Comparison of ENCODE assay signal across 19 cellular contexts in the genomic region with DNA sequence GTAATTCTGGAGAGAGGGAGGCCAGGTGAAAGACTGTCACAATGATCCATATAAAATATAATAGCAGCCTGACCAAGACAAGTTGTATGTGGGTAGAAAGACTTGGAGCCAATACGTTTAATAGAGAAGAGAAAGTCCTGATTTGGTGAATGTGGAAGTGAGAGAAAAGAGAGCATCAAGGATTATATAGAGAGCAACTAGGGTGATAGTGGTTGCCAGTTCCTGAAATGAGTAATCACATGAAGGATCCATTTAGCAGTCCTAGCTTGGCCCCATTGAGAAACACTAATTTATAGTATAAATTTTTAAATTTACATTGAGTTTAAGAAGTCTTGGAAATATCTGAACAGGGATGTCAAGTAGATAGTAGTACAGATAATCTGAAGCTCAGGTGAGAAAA.
A peak's percentile ranks its signal among the peaks of the same experiment; 100 is the strongest.
DNase-seq lines count a peak whose midpoint lies in the region; ATAC-seq and TF ChIP-seq lines count a peak whose summit lies in the region.
"Had no signal": no experiment of that assay in that cellular context is flagged by ENCODE, and none has a peak within 500 bp of the region (broad histone marks: within the 10 kb centered on the region; RNA-seq: fewer than 3 reads in every experiment).

No MANE protein-coding gene starts in this region.

- H3K27ac Mint-ChIP-seq in WTC11: no peak overlapping the region
- H3K27ac Mint-ChIP-seq: B cell; CD4-positive, alpha-beta T cell; CD8-positive, alpha-beta T cell had no signal

- no peak for DNase-seq in WTC11 (ENCODE audit: low spot score)
- no peak for DNase-seq in HAP-1 (ENCODE audit: low spot score in 2 of 2)
- no peak for DNase-seq in COR-L47 (lab: John Stamatoyannopoulos, UW)
- DNase-seq: AML-193; CD4-positive, alpha-beta T cell; CD8-positive, alpha-beta T cell; DMS 273 treated with DMSO at 0.1 percent for 48 hours; DMS153; DMS53; DMS79; DND-41; EL; GDM1 had no signal

- no peaks in the 10 kb centered on the region for H3K4me1 Mint-ChIP-seq in WTC11
- H3K4me1 Mint-ChIP-seq: B cell had no signal

- H3K4me1 ChIP-seq in HAP-1: no peaks in the 10 kb centered on the region
- H3K4me1 ChIP-seq: A549; BLaER1 treated with 17β-estradiol and CSF1 and Interleukin-3, amounts not matched to agents 10 nM and 100 nM had no signal

- H3K4me3 ChIP-seq in HAP-1: no peak overlapping the region
- H3K4me3 ChIP-seq: A549; BLaER1 treated with 17β-estradiol and CSF1 and Interleukin-3, amounts not matched to agents 10 nM and 100 nM; GM12878 had no signal

- H3K27me3 ChIP-seq in HAP-1 (ENCODE audit: low read depth): no peaks in the 10 kb centered on the region
- H3K27me3 ChIP-seq: BLaER1 treated with 17β-estradiol and CSF1 and Interleukin-3, amounts not matched to agents 10 nM and 100 nM had no signal

- H3K36me3 ChIP-seq in HAP-1 (replicated peaks): 0 out of 2 replicates have a peak, but pooled peaks cover 5% of the 10 kb centered on the region

- H3K27me3 Mint-ChIP-seq in WTC11 (ENCODE audit: low read depth): no peaks in the 10 kb centered on the region
- H3K27me3 Mint-ChIP-seq: B cell; CD4-positive, alpha-beta T cell had no signal

- in situ Hi-C loops in HAP-1 (cut with MboI; ENCODE audit: low sequenced_read_pairs): no loop called here

- H3K36me3 Mint-ChIP-seq in WTC11: peaks cover 8% of the 10 kb centered on the region
- H3K36me3 Mint-ChIP-seq: CD8-positive, alpha-beta T cell had no signal

- no peak overlapping the region for H3K4me3 Mint-ChIP-seq in WTC11
- H3K4me3 Mint-ChIP-seq: B cell; CD4-positive, alpha-beta T cell; CD8-positive, alpha-beta T cell had no signal

- peak; percentile 74 for ATAC-seq in GM18502 (IDR thresholded peaks at IDR 0.05; ENCODE audit: poor library complexity, unreplicated experiment)
- peak; percentile 42 for ATAC-seq in HG02885 (IDR thresholded peaks at IDR 0.05; ENCODE audit: poor library complexity, unreplicated experiment)
- no peak for ATAC-seq in WTC11
- ATAC-seq: A549; CD8-positive, alpha-beta T cell; GM12878 had no signal

- no peaks in the 10 kb centered on the region for H3K9me3 Mint-ChIP-seq in WTC11
- H3K9me3 Mint-ChIP-seq: CD4-positive, alpha-beta T cell; CD8-positive, alpha-beta T cell had no signal

- TF ChIP-seq CTCF in WTC11 (IDR thresholded peaks at IDR 0.05): no peak

- CTCF ChIA-PET in WTC11 (lab: Charles Lee): no interaction called here

- no peaks in the 10 kb centered on the region for H3K9me3 ChIP-seq in HAP-1
- H3K9me3 ChIP-seq: A549; BLaER1 treated with 17β-estradiol and CSF1 and Interleukin-3, amounts not matched to agents 10 nM and 100 nM had no signal

- POLR2A ChIA-PET in WTC11 (lab: Charles Lee): no interaction called here

TF ChIP-seq in WTC11, 78 proteins besides CTCF, POLR2A, EP300 and RAD21:
- no peak for TF ChIP-seq FOXK1 (CRISPR knock-in tag; IDR thresholded peaks at IDR 0.05)
- TF ChIP-seq, protein P1, sequence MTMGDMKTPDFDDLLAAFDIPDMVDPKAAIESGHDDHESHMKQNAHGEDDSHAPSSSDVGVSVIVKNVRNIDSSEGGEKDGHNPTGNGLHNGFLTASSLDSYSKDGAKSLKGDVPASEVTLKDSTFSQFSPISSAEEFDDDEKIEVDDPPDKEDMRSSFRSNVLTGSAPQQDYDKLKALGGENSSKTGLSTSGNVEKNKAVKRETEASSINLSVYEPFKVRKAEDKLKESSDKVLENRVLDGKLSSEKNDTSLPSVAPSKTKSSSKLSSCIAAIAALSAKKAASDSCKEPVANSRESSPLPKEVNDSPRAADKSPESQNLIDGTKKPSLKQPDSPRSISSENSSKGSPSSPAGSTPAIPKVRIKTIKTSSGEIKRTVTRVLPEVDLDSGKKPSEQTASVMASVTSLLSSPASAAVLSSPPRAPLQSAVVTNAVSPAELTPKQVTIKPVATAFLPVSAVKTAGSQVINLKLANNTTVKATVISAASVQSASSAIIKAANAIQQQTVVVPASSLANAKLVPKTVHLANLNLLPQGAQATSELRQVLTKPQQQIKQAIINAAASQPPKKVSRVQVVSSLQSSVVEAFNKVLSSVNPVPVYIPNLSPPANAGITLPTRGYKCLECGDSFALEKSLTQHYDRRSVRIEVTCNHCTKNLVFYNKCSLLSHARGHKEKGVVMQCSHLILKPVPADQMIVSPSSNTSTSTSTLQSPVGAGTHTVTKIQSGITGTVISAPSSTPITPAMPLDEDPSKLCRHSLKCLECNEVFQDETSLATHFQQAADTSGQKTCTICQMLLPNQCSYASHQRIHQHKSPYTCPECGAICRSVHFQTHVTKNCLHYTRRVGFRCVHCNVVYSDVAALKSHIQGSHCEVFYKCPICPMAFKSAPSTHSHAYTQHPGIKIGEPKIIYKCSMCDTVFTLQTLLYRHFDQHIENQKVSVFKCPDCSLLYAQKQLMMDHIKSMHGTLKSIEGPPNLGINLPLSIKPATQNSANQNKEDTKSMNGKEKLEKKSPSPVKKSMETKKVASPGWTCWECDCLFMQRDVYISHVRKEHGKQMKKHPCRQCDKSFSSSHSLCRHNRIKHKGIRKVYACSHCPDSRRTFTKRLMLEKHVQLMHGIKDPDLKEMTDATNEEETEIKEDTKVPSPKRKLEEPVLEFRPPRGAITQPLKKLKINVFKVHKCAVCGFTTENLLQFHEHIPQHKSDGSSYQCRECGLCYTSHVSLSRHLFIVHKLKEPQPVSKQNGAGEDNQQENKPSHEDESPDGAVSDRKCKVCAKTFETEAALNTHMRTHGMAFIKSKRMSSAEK (CRISPR knock-in tag; IDR thresholded peaks at IDR 0.05; ENCODE audit: borderline replicate concordance): peak; percentile 36; the same call in 1 of the 2 replicates
- TF ChIP-seq SP1 (CRISPR knock-in tag; conservative IDR thresholded peaks at IDR 0.05): no peak
- TF ChIP-seq ZNF416 (CRISPR knock-in tag; IDR thresholded peaks at IDR 0.05): no peak
